ENCODE assay signal across 10 cellular contexts in genomic region chr15:32849769-32850668, GRCh38.
DNase-seq lines count a peak whose midpoint lies in the region; TF ChIP-seq lines count a peak whose summit lies in the region.
"Had no signal": no experiment of that assay in that cellular context is flagged by ENCODE, and none has a peak within 500 bp of the region (broad histone marks: within the 10 kb centered on the region; RNA-seq: fewer than 3 reads in every experiment).

No MANE protein-coding gene starts in this region.

- H3K9me2 ChIP-seq in SK-N-SH: no peaks in the 10 kb centered on the region

- POLR2A ChIA-PET in SK-N-SH (lab: Yijun Ruan, JAX): no interaction called here

- H3K4me1 ChIP-seq in SK-N-SH (ENCODE audit: control insufficient read depth in 1 of 2, insufficient read depth in 2 of 2, low read depth in 1 of 2, low read length in 1 of 2): peaks cover 0 to 23% of the 10 kb centered on the region in 2 experiments; a peak in 2 of 4 replicates
- H3K4me1 ChIP-seq in adrenal gland (replicated peaks in 1 of 2): no peaks in the 10 kb centered on the region
- no peaks in the 10 kb centered on the region for H3K4me1 ChIP-seq in BE2C

- TF ChIP-seq CTCF in SK-N-SH (IDR thresholded peaks at IDR 0.05) (no peak), fibroblast of the aortic adventitia (IDR thresholded peaks at IDR 0.05; ENCODE audit: insufficient read depth, low read length) (no peak), adrenal gland (IDR thresholded peaks at IDR 0.05) (no peak), BE2C (IDR thresholded peaks at IDR 0.05; ENCODE audit: low read depth, low read length) (no peak), dorsolateral prefrontal cortex (IDR thresholded peaks at IDR 0.05 in 54 of 56, conservative IDR thresholded peaks at IDR 0.05 in 2 of 56; ENCODE audit: low read depth in 1 of 56, partially characterized antibody in 56 of 56) (no peak)

- H3F3A ChIP-seq in SK-N-SH (replicated peaks; ENCODE audit: insufficient read depth): peaks cover 54% of the 10 kb centered on the region

- peaks cover 52% of the 10 kb centered on the region for H3K79me2 ChIP-seq in SK-N-SH (ENCODE audit: insufficient read depth)

- DNase-seq in A172 (ENCODE audit: low spot score) (peak; percentile 84), HS-27A (ENCODE audit: low read depth) (peak; percentile 76), SK-N-SH (no peak), fibroblast of the aortic adventitia (ENCODE audit: low read depth) (peak; percentile 99), NCI-H446 treated with DMSO at 0.1 percent for 48 hours (lab: John Stamatoyannopoulos, UW) (no peak), adrenal gland (no peak), BE2C (no peak), dorsolateral prefrontal cortex (no peak)
- DNase-seq: activated CD4-positive, alpha-beta T cell treated with anti-CD3 and anti-CD28 coated beads, Interleukin-2, amount 50 U/mL, for 4 hours; NCI-H1694 treated with DMSO at 0.1 percent for 48 hours had no signal

- H2AFZ ChIP-seq in SK-N-SH (ENCODE audit: low read depth): no peak overlapping the region

- H3K36me3 ChIP-seq in SK-N-SH (replicated peaks in 1 of 2; ENCODE audit: control insufficient read depth in 1 of 2, insufficient read depth in 2 of 2, low read length in 1 of 2): peaks cover 8 to 43% of the 10 kb centered on the region in 2 experiments
- H3K36me3 ChIP-seq in adrenal gland (replicated peaks in 1 of 2): no peaks in the 10 kb centered on the region
- no peaks in the 10 kb centered on the region for H3K36me3 ChIP-seq in BE2C

- 67% methylated on average over 11 of the region's 11 CpGs for WGBS in SK-N-SH (ENCODE audit: low lambda C conversion rate)
- 84 to 89% (median 86%) methylated on average over 10 to 11 of the region's 11 CpGs for WGBS in adrenal gland, 4 donors

- H3K4me2 ChIP-seq in SK-N-SH: 0 out of 2 replicates have a peak overlapping the region, but pooled peaks have one; percentile 36

- H3K9ac ChIP-seq in SK-N-SH: peak overlapping the region; percentile 64

- TF ChIP-seq RAD21 in SK-N-SH (IDR thresholded peaks at IDR 0.05; ENCODE audit: low read length): no peak

- H3K4me3 ChIP-seq in SK-N-SH (ENCODE audit: low read depth in 2 of 2, low read length in 1 of 2) (no peak overlapping the region), fibroblast of the aortic adventitia (ENCODE audit: low read depth, low read length) (no peak overlapping the region), adrenal gland (no peak overlapping the region), BE2C (ENCODE audit: low read depth, low read length) (no peak overlapping the region), dorsolateral prefrontal cortex (no peak overlapping the region)

- H3K27me3 ChIP-seq in SK-N-SH (ENCODE audit: insufficient read depth): no peaks in the 10 kb centered on the region
- no peaks in the 10 kb centered on the region for H3K27me3 ChIP-seq in adrenal gland
- H3K27me3 ChIP-seq in BE2C: no peaks in the 10 kb centered on the region
- no peaks in the 10 kb centered on the region for H3K27me3 ChIP-seq in dorsolateral prefrontal cortex

- TF ChIP-seq POLR2A in adrenal gland (IDR thresholded peaks at IDR 0.05): no peak

- H3K9me3 ChIP-seq in SK-N-SH (no peaks in the 10 kb centered on the region), adrenal gland (replicated peaks in 1 of 3) (no peaks in the 10 kb centered on the region), BE2C (no peaks in the 10 kb centered on the region)

- H3K27ac ChIP-seq in SK-N-SH (ENCODE audit: low read depth in 2 of 2, low read length in 1 of 2): peak overlapping the region; percentile 82 to 94; a peak in 3 of 4 replicates
- no peak overlapping the region for H3K27ac ChIP-seq in adrenal gland
- H3K27ac ChIP-seq in dorsolateral prefrontal cortex: no peak overlapping the region

- TF ChIP-seq EP300 in SK-N-SH (IDR thresholded peaks at IDR 0.05; ENCODE audit: borderline replicate concordance in 1 of 2, low read depth in 1 of 2, low read length in 1 of 2): peak; percentile 72 to 96; a peak in 3 of 4 replicates

- CTCF ChIA-PET in SK-N-SH (lab: Yijun Ruan, JAX): interaction anchor here (1.5 to 2.0 kb wide), 2 partner anchors 11 to 187 kb away, joined by 6 read pairs; no protein-coding TSS in a partner anchor

- no peaks in the 10 kb centered on the region for H4K20me1 ChIP-seq in SK-N-SH (ENCODE audit: insufficient read depth)

- intact Hi-C loops in adrenal gland (cut with DNase I): loop anchor here in 1 of 2 donors (10.0 kb wide), 1 partner anchor 55 kb away; no protein-coding TSS in a partner anchor
- intact Hi-C loops in dorsolateral prefrontal cortex (cut with DNase I): no loop called here

TF ChIP-seq in SK-N-SH, 30 proteins besides CTCF, POLR2A, EP300 and RAD21 (continues in another document):
- no peak for TF ChIP-seq RFX5 (IDR thresholded peaks at IDR 0.05; ENCODE audit: low read length)
- TF ChIP-seq USF2 (IDR thresholded peaks at IDR 0.05; ENCODE audit: borderline replicate concordance, low read depth, low read length): no peak
- TF ChIP-seq FOSL2 (IDR thresholded peaks at IDR 0.05; ENCODE audit: borderline replicate concordance, low read depth): peak; percentile 57; the same call in 1 of the 2 replicates
- no peak for TF ChIP-seq GABPA (IDR thresholded peaks at IDR 0.05; ENCODE audit: low read depth)
- peak; percentile 74 for TF ChIP-seq POLR2AphosphoS5 (IDR thresholded peaks at IDR 0.05; ENCODE audit: low read depth, low read length)
- TF ChIP-seq NFIC (IDR thresholded peaks at IDR 0.05; ENCODE audit: borderline replicate concordance): peak; percentile 51; the same call in 1 of the 2 replicates
- TF ChIP-seq, protein P1, sequence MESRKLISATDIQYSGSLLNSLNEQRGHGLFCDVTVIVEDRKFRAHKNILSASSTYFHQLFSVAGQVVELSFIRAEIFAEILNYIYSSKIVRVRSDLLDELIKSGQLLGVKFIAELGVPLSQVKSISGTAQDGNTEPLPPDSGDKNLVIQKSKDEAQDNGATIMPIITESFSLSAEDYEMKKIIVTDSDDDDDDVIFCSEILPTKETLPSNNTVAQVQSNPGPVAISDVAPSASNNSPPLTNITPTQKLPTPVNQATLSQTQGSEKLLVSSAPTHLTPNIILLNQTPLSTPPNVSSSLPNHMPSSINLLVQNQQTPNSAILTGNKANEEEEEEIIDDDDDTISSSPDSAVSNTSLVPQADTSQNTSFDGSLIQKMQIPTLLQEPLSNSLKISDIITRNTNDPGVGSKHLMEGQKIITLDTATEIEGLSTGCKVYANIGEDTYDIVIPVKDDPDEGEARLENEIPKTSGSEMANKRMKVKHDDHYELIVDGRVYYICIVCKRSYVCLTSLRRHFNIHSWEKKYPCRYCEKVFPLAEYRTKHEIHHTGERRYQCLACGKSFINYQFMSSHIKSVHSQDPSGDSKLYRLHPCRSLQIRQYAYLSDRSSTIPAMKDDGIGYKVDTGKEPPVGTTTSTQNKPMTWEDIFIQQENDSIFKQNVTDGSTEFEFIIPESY (IDR thresholded peaks at IDR 0.05; ENCODE audit: borderline replicate concordance, low read depth): 0 out of 2 replicates have a peak, but pooled peaks have one; percentile 41
- TF ChIP-seq RXRA (IDR thresholded peaks at IDR 0.05; ENCODE audit: borderline replicate concordance, low read depth): peak; percentile 86
- TF ChIP-seq, protein P2, sequence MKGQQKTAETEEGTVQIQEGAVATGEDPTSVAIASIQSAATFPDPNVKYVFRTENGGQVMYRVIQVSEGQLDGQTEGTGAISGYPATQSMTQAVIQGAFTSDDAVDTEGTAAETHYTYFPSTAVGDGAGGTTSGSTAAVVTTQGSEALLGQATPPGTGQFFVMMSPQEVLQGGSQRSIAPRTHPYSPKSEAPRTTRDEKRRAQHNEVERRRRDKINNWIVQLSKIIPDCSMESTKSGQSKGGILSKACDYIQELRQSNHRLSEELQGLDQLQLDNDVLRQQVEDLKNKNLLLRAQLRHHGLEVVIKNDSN (IDR thresholded peaks at IDR 0.05; ENCODE audit: borderline replicate concordance, low read depth): no peak
- TF ChIP-seq TCF12 (IDR thresholded peaks at IDR 0.05): peak; percentile 92
- TF ChIP-seq MXI1 (IDR thresholded peaks at IDR 0.05; ENCODE audit: low read depth, low read length): no peak
- TF ChIP-seq SIN3A (IDR thresholded peaks at IDR 0.05; ENCODE audit: borderline replicate concordance, low read depth, low read length): no peak
- no peak for TF ChIP-seq NRF1 (IDR thresholded peaks at IDR 0.05; ENCODE audit: low read depth, low read length)
- TF ChIP-seq TAF1 (IDR thresholded peaks at IDR 0.05; ENCODE audit: borderline replicate concordance, low read depth, low read length): no peak
- TF ChIP-seq JUND (IDR thresholded peaks at IDR 0.05): peak; percentile 84
- TF ChIP-seq EZH2phosphoT487 (IDR thresholded peaks at IDR 0.05; ENCODE audit: borderline replicate concordance, low read depth): no peak
- TF ChIP-seq FOXM1 (IDR thresholded peaks at IDR 0.05; ENCODE audit: low read depth): peak; percentile 74
- TF ChIP-seq TEAD4 (IDR thresholded peaks at IDR 0.05; ENCODE audit: borderline replicate concordance, insufficient read depth): peak; percentile 82
- TF ChIP-seq RCOR1 (IDR thresholded peaks at IDR 0.05; ENCODE audit: low read length): no peak
- no peak for TF ChIP-seq CHD2 (IDR thresholded peaks at IDR 0.05; ENCODE audit: low read length, partially characterized antibody)
- TF ChIP-seq MEF2A (IDR thresholded peaks at IDR 0.05; ENCODE audit: borderline replicate concordance, low read depth): peak; percentile 99
- TF ChIP-seq, protein P3, sequence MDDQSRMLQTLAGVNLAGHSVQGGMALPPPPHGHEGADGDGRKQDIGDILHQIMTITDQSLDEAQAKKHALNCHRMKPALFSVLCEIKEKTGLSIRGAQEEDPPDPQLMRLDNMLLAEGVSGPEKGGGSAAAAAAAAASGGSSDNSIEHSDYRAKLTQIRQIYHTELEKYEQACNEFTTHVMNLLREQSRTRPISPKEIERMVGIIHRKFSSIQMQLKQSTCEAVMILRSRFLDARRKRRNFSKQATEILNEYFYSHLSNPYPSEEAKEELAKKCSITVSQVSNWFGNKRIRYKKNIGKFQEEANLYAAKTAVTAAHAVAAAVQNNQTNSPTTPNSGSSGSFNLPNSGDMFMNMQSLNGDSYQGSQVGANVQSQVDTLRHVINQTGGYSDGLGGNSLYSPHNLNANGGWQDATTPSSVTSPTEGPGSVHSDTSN (IDR thresholded peaks at IDR 0.05): peak; percentile 86

Comparison
In these comparisons a context has a peak if more than half of its experiments do, and no peak if none do; other contexts are left out.
1. DNase-seq: peak in A172 (single experiment), HS-27A (single experiment) and fibroblast of the aortic adventitia (single experiment); none in SK-N-SH (single experiment), NCI-H446 treated with DMSO at 0.1 percent for 48 hours (single experiment), adrenal gland (0 of 7), BE2C (single experiment) and dorsolateral prefrontal cortex (0 of 10).
2. H3K27ac ChIP-seq: peak in SK-N-SH (2 of 2); none in adrenal gland (0 of 5) and dorsolateral prefrontal cortex (0 of 59).